8 cellular contexts compared by ENCODE assay signal in genomic region chr14:39107624-39108023, GRCh38. TPM values are rescaled to one million over a fixed set of nuclear protein-coding genes. Genes with fewer than 3 reads are reported as not detected.
DNase-seq lines count a peak whose midpoint lies in the region; ATAC-seq and TF ChIP-seq lines count a peak whose summit lies in the region.

No MANE protein-coding gene starts in this region.

- H3K4me3 ChIP-seq in upper lobe of left lung, result no peak overlapping the region

- H3K9me3 ChIP-seq in upper lobe of left lung, result no peaks in the 10 kb centered on the region

- no peaks in the 10 kb centered on the region for H3K36me3 Mint-ChIP-seq in natural killer cell
- no peaks in the 10 kb centered on the region for H3K36me3 Mint-ChIP-seq in natural killer cell treated with Interleukin-12 subunit alpha and Interleukin-12 subunit beta and Interleukin-15 and Interleukin-18, amount 100 ng/mL, for 72 hours

- H3K4me1 ChIP-seq in upper lobe of left lung, result peaks cover 6 to 10% (median 7%) of the 10 kb centered on the region in 4 donors

- intact Hi-C loops in natural killer cell (cut with micrococcal nuclease), result no loop called here

- no peak overlapping the region for H3K27ac ChIP-seq in upper lobe of left lung

- no peak overlapping the region for H3K4me3 Mint-ChIP-seq in natural killer cell
- H3K4me3 Mint-ChIP-seq in natural killer cell treated with Interleukin-12 subunit alpha and Interleukin-12 subunit beta and Interleukin-15 and Interleukin-18, amount 100 ng/mL, for 72 hours, result no peak overlapping the region

- H3K36me3 ChIP-seq in upper lobe of left lung, result no peaks in the 10 kb centered on the region

- peak; percentile 8 for TF ChIP-seq CTCF in natural killer cell (IDR thresholded peaks at IDR 0.05)
- TF ChIP-seq CTCF in upper lobe of left lung (IDR thresholded peaks at IDR 0.05), result peak in 3 of 6 experiments; percentile 43 to 51 (median 48)

- ATAC-seq in natural killer cell, result no peak
- no peak for ATAC-seq in natural killer cell treated with Interleukin-12 subunit alpha and Interleukin-12 subunit beta and Interleukin-15 and Interleukin-18, amount 100 ng/mL, for 72 hours
- no peak for ATAC-seq in upper lobe of left lung (ENCODE audit: low FRiP score in 2 of 2)
- ATAC-seq in HG03175 (IDR thresholded peaks at IDR 0.05; ENCODE audit: unreplicated experiment), result no peak

- TF ChIP-seq POLR2A in upper lobe of left lung (IDR thresholded peaks at IDR 0.05), result no peak

- in situ Hi-C loops in SK-MEL-5 (cut with HindIII; ENCODE audit: low pct_unique_long_range_greater_than_20kb, low sequenced_read_pairs), result no loop called here

- no peaks in the 10 kb centered on the region for H3K27me3 ChIP-seq in upper lobe of left lung

- peak; percentile 54 for TF ChIP-seq RAD21 in Ishikawa (IDR thresholded peaks at IDR 0.05; ENCODE audit: low read depth)

- DNase-seq in natural killer cell (no peak), SK-MEL-5 (ENCODE audit: low read depth, low spot score) (peak; percentile 50), glomerular visceral epithelial cell (ENCODE audit: extremely low spot score) (peak; percentile 49), upper lobe of left lung (no peak)
- no peak for DNase-seq in natural killer cell treated with Interleukin-12 subunit alpha and Interleukin-12 subunit beta and Interleukin-15 and Interleukin-18, amount 100 ng/mL, for 72 hours (ENCODE audit: low spot score)
- no peak for DNase-seq in stimulated activated CD4-positive, alpha-beta T cell treated with anti-CD3 and anti-CD28 coated beads, Interleukin-12 subunit alpha, Interleukin-12 subunit beta, amount 100 ng/mL, for 4 hours

- peaks cover 7 to 16% of the 10 kb centered on the region in 2 donors for H3K4me1 Mint-ChIP-seq in natural killer cell
- H3K4me1 Mint-ChIP-seq in natural killer cell treated with Interleukin-12 subunit alpha and Interleukin-12 subunit beta and Interleukin-15 and Interleukin-18, amount 100 ng/mL, for 72 hours (ENCODE audit: low read depth in 2 of 2), result peaks cover 12 to 13% of the 10 kb centered on the region in 2 donors

- TF ChIP-seq EP300 in Ishikawa (IDR thresholded peaks at IDR 0.05; ENCODE audit: borderline replicate concordance) (no peak), upper lobe of left lung (IDR thresholded peaks at IDR 0.05) (no peak)

- no peaks in the 10 kb centered on the region for H3K9me3 Mint-ChIP-seq in natural killer cell
- no peaks in the 10 kb centered on the region for H3K9me3 Mint-ChIP-seq in natural killer cell treated with Interleukin-12 subunit alpha and Interleukin-12 subunit beta and Interleukin-15 and Interleukin-18, amount 100 ng/mL, for 72 hours

- 90 to 100% methylated on average over 1 of the region's 1 CpG for WGBS in upper lobe of left lung, 2 donors

- peaks cover 4 to 7% of the 10 kb centered on the region in 2 donors for H3K27me3 Mint-ChIP-seq in natural killer cell (ENCODE audit: low read depth in 2 of 2)
- H3K27me3 Mint-ChIP-seq in natural killer cell treated with Interleukin-12 subunit alpha and Interleukin-12 subunit beta and Interleukin-15 and Interleukin-18, amount 100 ng/mL, for 72 hours, result peaks cover 0 to 5% of the 10 kb centered on the region in 2 donors

- no peak overlapping the region for H3K27ac Mint-ChIP-seq in natural killer cell
- H3K27ac Mint-ChIP-seq in natural killer cell treated with Interleukin-12 subunit alpha and Interleukin-12 subunit beta and Interleukin-15 and Interleukin-18, amount 100 ng/mL, for 72 hours, result no peak overlapping the region

TF ChIP-seq in Ishikawa, 13 proteins besides CTCF, POLR2A, EP300 and RAD21:
- TF ChIP-seq TAF1 (IDR thresholded peaks at IDR 0.05; ENCODE audit: low read depth), result no peak

RNA-seq across cellular contexts. Expression of gene SEC23A, which starts 4.6 kb away (rescaled TPM):
- total RNA-seq in natural killer cell, result 10 to 100 TPM; 61.3 to 75.5 (median 67.8) TPM
- total RNA-seq in natural killer cell treated with Interleukin-12 subunit alpha and Interleukin-12 subunit beta and Interleukin-15 and Interleukin-18, amount 100 ng/mL, for 72 hours, result 10 to 100 TPM; 59.1 to 60.0 TPM
- total RNA-seq in SK-MEL-5 (2014; rRNA removed; shearing (Covaris generic)), result 85.3 and 93.1 TPM in 2 replicates
- polyA plus RNA-seq in SK-MEL-5 (2015; cell fraction: cytosol; rRNA removed), result 35.3 and 44.4 TPM in 2 replicates
- 17.6 and 27.7 TPM in 2 replicates for polyA plus RNA-seq in SK-MEL-5 (2015; cell fraction: nucleus; rRNA removed)
- total RNA-seq in upper lobe of left lung, result 10 to 100 TPM; 32.5 to 70.4 (median 47.4) TPM

RNA-seq across cellular contexts. Expression of gene GEMIN2, which starts 6.5 kb away (rescaled TPM):
- total RNA-seq in natural killer cell (10 to 100 TPM in 1 of 3 donors, 1 to 10 TPM in 2; 8.4 to 12.8 (median 10.0) TPM), upper lobe of left lung (10 to 100 TPM in 3 of 6 donors, 1 to 10 TPM in 3; 8.1 to 26.1 (median 12.8) TPM)
- 10 to 100 TPM; 15.6 to 29.7 TPM for total RNA-seq in natural killer cell treated with Interleukin-12 subunit alpha and Interleukin-12 subunit beta and Interleukin-15 and Interleukin-18, amount 100 ng/mL, for 72 hours
- 17.4 and 22.1 TPM in 2 replicates for total RNA-seq in SK-MEL-5 (2014; rRNA removed; shearing (Covaris generic))
- 16.4 and 21.4 TPM in 2 replicates for polyA plus RNA-seq in SK-MEL-5 (2015; cell fraction: cytosol; rRNA removed)
- polyA plus RNA-seq in SK-MEL-5 (2015; cell fraction: nucleus; rRNA removed), result 19.6 and 27.4 TPM in 2 replicates

Comparison
In these comparisons a context has a peak if more than half of its experiments do, and no peak if none do; other contexts are left out.
1. DNase-seq: peak in SK-MEL-5 (single experiment) and glomerular visceral epithelial cell (single experiment); none in natural killer cell (single experiment), natural killer cell treated with Interleukin-12 subunit alpha and Interleukin-12 subunit beta and Interleukin-15 and Interleukin-18, amount 100 ng/mL, for 72 hours (single experiment), upper lobe of left lung (0 of 2) and stimulated activated CD4-positive, alpha-beta T cell treated with anti-CD3 and anti-CD28 coated beads, Interleukin-12 subunit alpha, Interleukin-12 subunit beta, amount 100 ng/mL, for 4 hours (single experiment).